In genomic region chr5:158796812-158797497, GRCh38 we compare ENCODE assay signal across 17 cellular contexts.
A peak's percentile ranks its signal among the peaks of the same experiment; 100 is the strongest.
DNase-seq lines count a peak whose midpoint lies in the region; ATAC-seq and TF ChIP-seq lines count a peak whose summit lies in the region.
"Had no signal": no experiment of that assay in that cellular context is flagged by ENCODE, and none has a peak within 500 bp of the region (broad histone marks: within the 10 kb centered on the region; RNA-seq: fewer than 3 reads in every experiment).

No MANE protein-coding gene starts in this region.

- TF ChIP-seq EP300 in gastroesophageal sphincter (IDR thresholded peaks at IDR 0.05), result no peak

- CTCF ChIA-PET in activated CD4-positive, alpha-beta memory T cell treated with anti-CD3 and anti-CD28 coated beads for 36 hours (lab: Charles Lee), result no interaction called here

- no peak overlapping the region for H3K4me2 ChIP-seq in neuronal stem cell (ENCODE audit: insufficient read depth, low read length, poor library complexity, severe bottlenecking)
- H3K4me2 ChIP-seq: KMS-11, PC-9 had no signal

- no peaks in the 10 kb centered on the region for H3K27me3 ChIP-seq in ascending aorta
- no peaks in the 10 kb centered on the region for H3K27me3 ChIP-seq in gastroesophageal sphincter
- H3K27me3 ChIP-seq in skeletal muscle tissue (ENCODE audit: control insufficient read depth in 3 of 3, insufficient read depth in 3 of 3, low read length in 3 of 3), result no peaks in the 10 kb centered on the region
- H3K27me3 ChIP-seq in neuronal stem cell (ENCODE audit: control insufficient read depth in 3 of 3, insufficient read depth in 3 of 3, low read depth in 1 of 3, low read length in 3 of 3), result no peaks in the 10 kb centered on the region
- H3K27me3 ChIP-seq: BLaER1 had no signal

- no peak overlapping the region for H3K14ac ChIP-seq in neuronal stem cell (ENCODE audit: low read length)

- H3K79me1 ChIP-seq in neuronal stem cell (ENCODE audit: low read depth, low read length), result no peaks in the 10 kb centered on the region

- 46 to 63% methylated on average over 5 of the region's 5 CpGs for WGBS in gastroesophageal sphincter (ENCODE audit: low coverage in 1 of 2), 2 donors
- no CpG with 5 or more reads among the region's 5 CpGs for WGBS in neuronal stem cell (ENCODE audit: extremely low coverage in 2 of 2, insufficient read length in 2 of 2, insufficient replicate concordance in 1 of 2), 2 donors

- H3K9me3 ChIP-seq in ascending aorta, result no peaks in the 10 kb centered on the region
- H3K9me3 ChIP-seq in gastroesophageal sphincter, result no peaks in the 10 kb centered on the region
- no peaks in the 10 kb centered on the region for H3K9me3 ChIP-seq in skeletal muscle tissue (ENCODE audit: control insufficient read depth in 3 of 3, low read length in 3 of 3)
- no peaks in the 10 kb centered on the region for H3K9me3 ChIP-seq in neuronal stem cell (replicated peaks in 1 of 2; ENCODE audit: control insufficient read depth in 2 of 2, insufficient read depth in 1 of 2, low read depth in 1 of 2, low read length in 2 of 2)
- H3K9me3 ChIP-seq: BLaER1 had no signal

- H3K18ac ChIP-seq in neuronal stem cell (ENCODE audit: low read length), result no peak overlapping the region

- H3K4me3 Mint-ChIP-seq in activated CD4-positive, alpha-beta memory T cell treated with anti-CD3 and anti-CD28 coated beads for 36 hours, result no peak overlapping the region
- H3K4me3 Mint-ChIP-seq: CD8-positive, alpha-beta memory T cell; H9 had no signal

- POLR2A ChIA-PET in activated CD4-positive, alpha-beta memory T cell treated with anti-CD3 and anti-CD28 coated beads for 36 hours (lab: Charles Lee), result no interaction called here

- H4K8ac ChIP-seq in neuronal stem cell (ENCODE audit: low read depth, low read length), result no peak overlapping the region

- peak overlapping the region in 1 of 2 donors; percentile 26 for H3K4me3 ChIP-seq in ascending aorta
- no peak overlapping the region for H3K4me3 ChIP-seq in gastroesophageal sphincter
- no peak overlapping the region for H3K4me3 ChIP-seq in skeletal muscle tissue (ENCODE audit: low read length in 3 of 3)
- no peak overlapping the region for H3K4me3 ChIP-seq in neuronal stem cell (ENCODE audit: low read length in 2 of 2)
- H3K4me3 ChIP-seq: BLaER1, PC-9 had no signal

- H3K27me3 Mint-ChIP-seq in activated CD4-positive, alpha-beta memory T cell treated with anti-CD3 and anti-CD28 coated beads for 36 hours, result peaks cover 5% of the 10 kb centered on the region

- no peak overlapping the region for H4K91ac ChIP-seq in neuronal stem cell (ENCODE audit: low read depth, low read length, poor library complexity)

- TF ChIP-seq CTCF in ascending aorta (IDR thresholded peaks at IDR 0.05) (no peak), gastroesophageal sphincter (IDR thresholded peaks at IDR 0.05) (no peak)

- H2AK5ac ChIP-seq in neuronal stem cell (ENCODE audit: low read depth, low read length), result no peak overlapping the region

- H2BK12ac ChIP-seq in neuronal stem cell (ENCODE audit: low read length), result no peak overlapping the region

- no peak overlapping the region for H2AFZ ChIP-seq in neuronal stem cell (ENCODE audit: low read length)
- H2AFZ ChIP-seq: PC-9 had no signal

- no peak overlapping the region for H2BK5ac ChIP-seq in neuronal stem cell (ENCODE audit: low read length)

- no peak overlapping the region for H2BK15ac ChIP-seq in neuronal stem cell (ENCODE audit: low read length)

- no peaks in the 10 kb centered on the region for H3K9me3 Mint-ChIP-seq in activated CD4-positive, alpha-beta memory T cell treated with anti-CD3 and anti-CD28 coated beads for 36 hours
- H3K9me3 Mint-ChIP-seq: CD8-positive, alpha-beta memory T cell; H9 had no signal

- peak overlapping the region; percentile 78 to 79 for H3K27ac ChIP-seq in ascending aorta
- no peak overlapping the region for H3K27ac ChIP-seq in gastroesophageal sphincter
- H3K27ac ChIP-seq in skeletal muscle tissue (ENCODE audit: low read depth, low read length), result peak overlapping the region; percentile 3
- H3K27ac ChIP-seq in neuronal stem cell (replicated peaks; ENCODE audit: low read length), result no peak overlapping the region
- H3K27ac ChIP-seq: BLaER1, KMS-11, PC-9 had no signal

- H3K27ac Mint-ChIP-seq in activated CD4-positive, alpha-beta memory T cell treated with anti-CD3 and anti-CD28 coated beads for 36 hours, result no peak overlapping the region
- H3K27ac Mint-ChIP-seq: CD8-positive, alpha-beta memory T cell; H9 had no signal

- no peak overlapping the region for H3K4ac ChIP-seq in neuronal stem cell (ENCODE audit: low read length)

- H2BK120ac ChIP-seq in neuronal stem cell (ENCODE audit: low read depth, low read length), result no peak overlapping the region

- H3K36me3 ChIP-seq in ascending aorta, result no peaks in the 10 kb centered on the region
- no peaks in the 10 kb centered on the region for H3K36me3 ChIP-seq in gastroesophageal sphincter
- no peaks in the 10 kb centered on the region for H3K36me3 ChIP-seq in skeletal muscle tissue (ENCODE audit: control insufficient read depth in 3 of 3, insufficient read depth in 3 of 3, low read length in 3 of 3)
- no peaks in the 10 kb centered on the region for H3K36me3 ChIP-seq in neuronal stem cell (replicated peaks in 1 of 2; ENCODE audit: control insufficient read depth in 2 of 2, insufficient read depth in 2 of 2, low read length in 2 of 2)

- H3K23ac ChIP-seq in neuronal stem cell (ENCODE audit: low read depth, low read length, poor library complexity), result no peak overlapping the region

- no peak for TF ChIP-seq POLR2A in gastroesophageal sphincter (IDR thresholded peaks at IDR 0.05)

- no peaks in the 10 kb centered on the region for H3K4me1 Mint-ChIP-seq in activated CD4-positive, alpha-beta memory T cell treated with anti-CD3 and anti-CD28 coated beads for 36 hours (ENCODE audit: low read depth)
- H3K4me1 Mint-ChIP-seq: CD8-positive, alpha-beta memory T cell had no signal

- ATAC-seq in gastroesophageal sphincter (peak; percentile 53), GM21619 (IDR thresholded peaks at IDR 0.05; ENCODE audit: unreplicated experiment) (no peak)

- H3K36me3 Mint-ChIP-seq in activated CD4-positive, alpha-beta memory T cell treated with anti-CD3 and anti-CD28 coated beads for 36 hours, result no peaks in the 10 kb centered on the region
- H3K36me3 Mint-ChIP-seq: CD8-positive, alpha-beta memory T cell had no signal

- H3K4me1 ChIP-seq in ascending aorta (peaks cover 11 to 60% of the 10 kb centered on the region in 2 donors), gastroesophageal sphincter (peaks cover 0 to 4% (median 0%) of the 10 kb centered on the region in 3 donors), skeletal muscle tissue (ENCODE audit: control insufficient read depth in 3 of 3, insufficient read depth in 3 of 3, low read length in 3 of 3) (peaks cover 0 to 3% (median 2%) of the 10 kb centered on the region in 3 donors), neuronal stem cell (ENCODE audit: control insufficient read depth in 2 of 2, insufficient read depth in 1 of 2, low read depth in 1 of 2, low read length in 2 of 2) (peaks cover 5 to 9% of the 10 kb centered on the region in 2 donors)

- DNase-seq in AG20443 (ENCODE audit: low spot score) (peak; percentile 14), ascending aorta (ENCODE audit: low spot score in 2 of 2) (no peak), NCI-H146 (lab: John Stamatoyannopoulos, UW) (no peak), neuronal stem cell (ENCODE audit: low spot score) (no peak)
- no peak for DNase-seq in activated CD4-positive, alpha-beta memory T cell treated with anti-CD3 and anti-CD28 coated beads for 36 hours
- DNase-seq: CD8-positive, alpha-beta memory T cell; H9; NCI-H1105 treated with DMSO at 0.1 percent for 48 hours; NCI-H1930; NCI-H2171; NCI-H774; PC-9 had no signal

- intact Hi-C loops in ascending aorta (cut with DNase I), result no loop called here
- intact Hi-C loops in activated CD4-positive, alpha-beta memory T cell treated with anti-CD3 and anti-CD28 coated beads for 36 hours (cut with micrococcal nuclease), result no loop called here

- H3K9ac ChIP-seq in skeletal muscle tissue (ENCODE audit: low read depth in 1 of 3, low read length in 3 of 3), result no peak overlapping the region
- H3K9ac ChIP-seq in neuronal stem cell (ENCODE audit: low read depth, low read length, poor library complexity), result no peak overlapping the region
- H3K9ac ChIP-seq: BLaER1, KMS-11 had no signal

Comparison
In these comparisons a context has a peak if more than half of its experiments do, and no peak if none do; other contexts are left out.
1. H3K27ac ChIP-seq: peak in ascending aorta (2 of 2) and skeletal muscle tissue (single experiment); none in gastroesophageal sphincter (0 of 4) and neuronal stem cell (single experiment).